8 cellular contexts compared by ENCODE assay signal in genomic region chr6:106097368-106098231, GRCh38. TPM values are rescaled to one million over a fixed set of nuclear protein-coding genes. Genes with fewer than 3 reads are reported as not detected.
DNase-seq lines count a peak whose midpoint lies in the region; ATAC-seq, FAIRE-seq and TF ChIP-seq lines count a peak whose summit lies in the region.

No MANE protein-coding gene starts in this region.

- no peaks in the 10 kb centered on the region for H3K4me1 ChIP-seq in adrenal gland (replicated peaks in 1 of 2)

- CTCF ChIA-PET in GM10248 (lab: Yijun Ruan, JAX), result interaction anchor here (2.6 to 4.3 kb wide), 2 partner anchors 126 kb away, joined by 7 to 20 read pairs; no protein-coding TSS in a partner anchor

- no peak for FAIRE-seq in D721Med (lab: Jason Lieb, UNC)

- POLR2A ChIA-PET in GM10248 (lab: Yijun Ruan, JAX), result interaction anchor here (0.8 kb wide), 1 partner anchor 10 kb away, joined by 3 read pairs; no protein-coding TSS in a partner anchor

- intact Hi-C loops in adrenal gland (cut with DNase I), result no loop called here

- 25 to 31% (median 28%) methylated on average over 19 of the region's 19 CpGs for WGBS in adrenal gland, 4 donors

- H3K27me3 ChIP-seq in adrenal gland, result peaks cover 18% of the 10 kb centered on the region

- peak; percentile 55 for ATAC-seq in GM21723 (IDR thresholded peaks at IDR 0.05; ENCODE audit: unreplicated experiment)
- peak; percentile 0 for ATAC-seq in esophagus mucosa
- peak; percentile 28 for ATAC-seq in omental fat pad (ENCODE audit: low FRiP score)

- no peaks in the 10 kb centered on the region for H3K9me3 ChIP-seq in adrenal gland (replicated peaks in 1 of 3)

- no peak for TF ChIP-seq POLR2A in adrenal gland (IDR thresholded peaks at IDR 0.05)

- H3K4me3 ChIP-seq in adrenal gland, result peak overlapping the region in 2 of 4 donors; percentile 17 to 45

- no peak for TF ChIP-seq CTCF in GM10248 (IDR thresholded peaks at IDR 0.05; ENCODE audit: control extremely low read depth, extremely low read depth, low read depth, missing control alignments)
- no peak for TF ChIP-seq CTCF in omental fat pad (IDR thresholded peaks at IDR 0.05)
- no peak for TF ChIP-seq CTCF in adrenal gland (IDR thresholded peaks at IDR 0.05)
- no peak for TF ChIP-seq CTCF in D721Med (IDR thresholded peaks at IDR 0.05; ENCODE audit: insufficient read depth, missing control alignments)

- peak overlapping the region in 2 of 5 donors; percentile 15 to 30 for H3K27ac ChIP-seq in adrenal gland

- no peaks in the 10 kb centered on the region for H3K36me3 ChIP-seq in adrenal gland (replicated peaks in 1 of 2)

- peak; percentile 46 for DNase-seq in GM10248 (ENCODE audit: extremely low spot score)
- peak; percentile 51 to 71 for DNase-seq in Kasumi-1 (lab: John Stamatoyannopoulos, UW)
- peak; percentile 41 for DNase-seq in activated CD4-positive, alpha-beta T cell treated with anti-CD3 and anti-CD28 coated beads, Interleukin-2, amount 50 U/mL, for 4 hours
- no peak for DNase-seq in omental fat pad (ENCODE audit: low spot score)
- no peak for DNase-seq in adrenal gland
- DNase-seq in D721Med (ENCODE audit: insufficient read length, low spot score), result no peak

RNA-seq across cellular contexts. Expression of gene PRDM1, which starts 11.5 kb away (rescaled TPM):
- total RNA-seq in esophagus mucosa (94.1 TPM), omental fat pad (10 to 100 TPM in 2 of 4 donors, 1 to 10 TPM in 2; 7.0 to 20.8 (median 10.3) TPM), adrenal gland (1 to 10 TPM; 1.6 to 7.5 (median 3.9) TPM)
- polyA plus RNA-seq in adrenal gland, result 1 to 10 TPM in 2 of 3 donors, under 1 TPM in 1; 0.40 to 4.1 (median 1.1) TPM

Comparison
In these comparisons a context has a peak if more than half of its experiments do, and no peak if none do; other contexts are left out.
1. DNase-seq: peak in GM10248 (single experiment), Kasumi-1 (2 of 2) and activated CD4-positive, alpha-beta T cell treated with anti-CD3 and anti-CD28 coated beads, Interleukin-2, amount 50 U/mL, for 4 hours (2 of 2); none in omental fat pad (single experiment), adrenal gland (0 of 7) and D721Med (single experiment).
2. ATAC-seq: peak in every context shown above with its lines; median percentile 55 in GM21723; 28 in omental fat pad; 0 in esophagus mucosa.